11 cellular contexts compared by ENCODE assay signal in genomic region chr4:53123171-53123570, GRCh38.
"Had no signal": no experiment of that assay in that cellular context is flagged by ENCODE, and none has a peak within 500 bp of the region (broad histone marks: within the 10 kb centered on the region; RNA-seq: fewer than 3 reads in every experiment).

No MANE protein-coding gene starts in this region.

- H3K4me3 Mint-ChIP-seq: central memory CD8-positive, alpha-beta T cell; effector memory CD8-positive, alpha-beta T cell; naive thymus-derived CD8-positive, alpha-beta T cell; stimulated activated naive CD8-positive, alpha-beta T cell treated with anti-CD3 and anti-CD28 coated beads, Interleukin-15, Interleukin-2, amounts not matched to agents 100 ng/mL and 50 ng/mL, for 24 hours had no signal

- DNase-seq: cortex of kidney; effector memory CD8-positive, alpha-beta T cell; foreskin keratinocyte; naive thymus-derived CD8-positive, alpha-beta T cell; right cardiac atrium; stimulated activated CD4-positive, alpha-beta T cell treated with anti-CD3 and anti-CD28 coated beads, Interleukin-2, amount 100 ng/mL, for 48 hours had no signal

- H3K27ac Mint-ChIP-seq: effector memory CD8-positive, alpha-beta T cell; naive thymus-derived CD8-positive, alpha-beta T cell; stimulated activated naive CD8-positive, alpha-beta T cell treated with anti-CD3 and anti-CD28 coated beads, Interleukin-15, Interleukin-2, amounts not matched to agents 100 ng/mL and 50 ng/mL, for 24 hours had no signal

- H3K4me1 Mint-ChIP-seq: central memory CD8-positive, alpha-beta T cell had no signal

- H3K36me3 ChIP-seq: esophagus muscularis mucosa, neutrophil had no signal

- H3K9me3 ChIP-seq: esophagus muscularis mucosa, neutrophil had no signal

- H3K27me3 Mint-ChIP-seq: central memory CD8-positive, alpha-beta T cell; effector memory CD8-positive, alpha-beta T cell; naive thymus-derived CD8-positive, alpha-beta T cell; stimulated activated naive CD8-positive, alpha-beta T cell treated with anti-CD3 and anti-CD28 coated beads, Interleukin-15, Interleukin-2, amounts not matched to agents 100 ng/mL and 50 ng/mL, for 24 hours had no signal

- ATAC-seq: effector memory CD8-positive, alpha-beta T cell; foreskin keratinocyte; naive thymus-derived CD8-positive, alpha-beta T cell; right cardiac atrium had no signal

- H3K4me3 ChIP-seq: esophagus muscularis mucosa, smooth muscle cell had no signal

- H3K9me3 Mint-ChIP-seq: central memory CD8-positive, alpha-beta T cell; effector memory CD8-positive, alpha-beta T cell; naive thymus-derived CD8-positive, alpha-beta T cell; stimulated activated naive CD8-positive, alpha-beta T cell treated with anti-CD3 and anti-CD28 coated beads, Interleukin-15, Interleukin-2, amounts not matched to agents 100 ng/mL and 50 ng/mL, for 24 hours had no signal
